ENCODE assay signal across 9 cellular contexts in the genomic region with DNA sequence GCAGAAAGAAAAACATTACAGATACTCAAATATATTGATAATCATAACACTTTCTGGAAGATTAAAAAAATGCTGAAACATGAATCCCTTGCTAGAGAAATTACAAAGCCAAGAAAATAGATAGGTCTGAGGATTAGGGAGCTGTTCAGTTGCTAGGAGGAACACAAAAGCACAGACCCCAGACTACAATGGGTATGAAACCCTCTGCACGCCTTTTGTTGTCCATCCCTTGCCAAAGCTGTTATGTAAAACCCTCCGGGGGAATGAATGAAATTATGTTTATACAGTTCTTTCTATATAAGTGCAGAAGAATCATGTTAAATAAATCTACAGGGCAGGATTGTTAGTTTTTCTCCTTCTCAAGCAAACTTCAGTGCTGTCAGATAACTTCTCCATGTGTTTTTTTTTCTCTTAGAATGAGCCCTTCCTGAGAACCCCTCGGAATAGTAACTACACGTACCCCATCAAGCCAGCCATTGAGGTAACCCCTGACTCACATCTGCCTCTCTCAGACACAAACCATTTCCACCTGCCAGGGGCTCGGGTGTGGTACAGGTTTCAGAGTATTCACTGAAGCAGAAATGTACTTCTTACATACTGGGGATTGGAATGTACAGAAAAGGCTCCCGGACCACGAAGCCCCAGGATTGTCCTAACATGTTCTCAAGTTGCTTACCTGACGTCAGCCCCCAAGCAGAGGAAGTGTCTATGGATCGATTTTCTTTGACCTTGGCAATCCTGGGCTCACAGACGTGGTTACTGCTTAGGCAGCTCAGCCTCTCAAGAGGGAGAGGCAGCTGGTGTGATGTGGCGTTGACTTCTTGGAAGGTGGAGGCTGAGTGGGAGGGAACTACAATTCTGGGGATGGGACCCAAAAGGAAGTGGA.
A peak's percentile ranks its signal among the peaks of the same experiment; 100 is the strongest.
DNase-seq lines count a peak whose midpoint lies in the region; ATAC-seq lines count a peak whose summit lies in the region.
"Had no signal": no experiment of that assay in that cellular context is flagged by ENCODE, and none has a peak within 500 bp of the region (broad histone marks: within the 10 kb centered on the region; RNA-seq: fewer than 3 reads in every experiment).

No MANE protein-coding gene starts in this region.

- CTCF ChIA-PET in activated naive CD4-positive, alpha-beta T cell treated with anti-CD3 and anti-CD28 coated beads, Interleukin-2, amount 10 ng/mL, durations not matched to agents 7 days and 5 days (lab: Charles Lee): interaction anchor here (1.2 to 9.6 kb wide), 3 partner anchors 9 to 138 kb away, joined by 3 to 103 read pairs (median 16); partner anchors contain the start of gene PPP1CB

- H3K27ac Mint-ChIP-seq in activated naive CD4-positive, alpha-beta T cell treated with anti-CD3 and anti-CD28 coated beads, Interleukin-2, amount 10 ng/mL, durations not matched to agents 7 days and 5 days: no peak overlapping the region

- ATAC-seq in HG02798 (IDR thresholded peaks at IDR 0.05; ENCODE audit: poor library complexity, unreplicated experiment) (no peak), GM21619 (IDR thresholded peaks at IDR 0.05; ENCODE audit: unreplicated experiment) (no peak)

- peaks cover 45% of the 10 kb centered on the region for H3K4me1 Mint-ChIP-seq in activated naive CD4-positive, alpha-beta T cell treated with anti-CD3 and anti-CD28 coated beads, Interleukin-2, amount 10 ng/mL, durations not matched to agents 7 days and 5 days

- in situ Hi-C loops in ACHN (cut with HindIII; ENCODE audit: low pct_ligation_motif_present, low pct_unique_long_range_greater_than_20kb, low sequenced_read_pairs): no loop called here

- H3K27me3 Mint-ChIP-seq in activated naive CD4-positive, alpha-beta T cell treated with anti-CD3 and anti-CD28 coated beads, Interleukin-2, amount 10 ng/mL, durations not matched to agents 7 days and 5 days: no peaks in the 10 kb centered on the region

- H3K4me3 Mint-ChIP-seq in activated naive CD4-positive, alpha-beta T cell treated with anti-CD3 and anti-CD28 coated beads, Interleukin-2, amount 10 ng/mL, durations not matched to agents 7 days and 5 days: no peak overlapping the region

- no peaks in the 10 kb centered on the region for H3K9me3 Mint-ChIP-seq in activated naive CD4-positive, alpha-beta T cell treated with anti-CD3 and anti-CD28 coated beads, Interleukin-2, amount 10 ng/mL, durations not matched to agents 7 days and 5 days

- peaks cover 20% of the 10 kb centered on the region for H3K36me3 Mint-ChIP-seq in activated naive CD4-positive, alpha-beta T cell treated with anti-CD3 and anti-CD28 coated beads, Interleukin-2, amount 10 ng/mL, durations not matched to agents 7 days and 5 days

- DNase-seq in ACHN: peak; percentile 84
- DNase-seq in NCI-H2171 (lab: John Stamatoyannopoulos, UW): peak; percentile 54
- DNase-seq in activated naive CD4-positive, alpha-beta T cell treated with anti-CD3 and anti-CD28 coated beads, Interleukin-2, amount 10 ng/mL, durations not matched to agents 7 days and 5 days: peak; percentile 76
- peak; percentile 75 for DNase-seq in mucosa of gallbladder (ENCODE audit: low spot score)
- no peak for DNase-seq in NCI-H524 treated with DMSO at 0.1 percent for 48 hours (lab: John Stamatoyannopoulos, UW)
- no peak for DNase-seq in DMS53 (lab: John Stamatoyannopoulos, UW)
- DNase-seq: AML-193 had no signal

Comparison
In these comparisons a context has a peak if more than half of its experiments do, and no peak if none do; other contexts are left out.
1. DNase-seq: peak in ACHN (single experiment), NCI-H2171 (single experiment), activated naive CD4-positive, alpha-beta T cell treated with anti-CD3 and anti-CD28 coated beads, Interleukin-2, amount 10 ng/mL, durations not matched to agents 7 days and 5 days (single experiment) and mucosa of gallbladder (single experiment); none in NCI-H524 treated with DMSO at 0.1 percent for 48 hours (single experiment) and DMS53 (single experiment).